Comparison of ENCODE assay signal across 8 cellular contexts in genomic region chr12:121799175-121799841, GRCh38. TPM values are rescaled to one million over a fixed set of nuclear protein-coding genes. Genes with fewer than 3 reads are reported as not detected.
DNase-seq lines count a peak whose midpoint lies in the region; ATAC-seq, FAIRE-seq and TF ChIP-seq lines count a peak whose summit lies in the region.

No MANE protein-coding gene starts in this region.

- peak overlapping the region; percentile 52 for H3K56ac ChIP-seq in H1 (replicated peaks; ENCODE audit: insufficient read length, low read depth, low read length)

- no peak for TF ChIP-seq RAD21 in H1 (IDR thresholded peaks at IDR 0.05 in 1 of 2, conservative IDR thresholded peaks at IDR 0.05 in 1 of 2; ENCODE audit: low read depth in 2 of 2, low read length in 2 of 2)

- H2BK20ac ChIP-seq in H1 (ENCODE audit: low read length) = no peak overlapping the region

- ATAC-seq in GM18502 (IDR thresholded peaks at IDR 0.05; ENCODE audit: poor library complexity, unreplicated experiment) = no peak

- H3K36me3 ChIP-seq in H7 (replicated peaks; ENCODE audit: control insufficient read depth, insufficient read depth, low read length) = peaks cover 9% of the 10 kb centered on the region
- peaks cover 0 to 16% (median 3%) of the 10 kb centered on the region in 4 experiments; a peak in 4 of 8 replicates for H3K36me3 ChIP-seq in H1 (ENCODE audit: control insufficient read depth in 2 of 4, insufficient read depth in 4 of 4, low read length in 3 of 4)
- H3K36me3 ChIP-seq in stomach = peaks cover 10 to 26% (median 12%) of the 10 kb centered on the region in 4 donors

- peaks cover 11 to 32% (median 19%) of the 10 kb centered on the region in 4 experiments for H3K4me1 ChIP-seq in H1 (replicated peaks in 1 of 4; ENCODE audit: control insufficient read depth in 3 of 4, insufficient read depth in 4 of 4, low read length in 3 of 4)
- peaks cover 51 to 69% (median 58%) of the 10 kb centered on the region in 4 donors for H3K4me1 ChIP-seq in stomach

- H3K18ac ChIP-seq in H1 (ENCODE audit: extremely low read depth, low read length) = no peak overlapping the region; the same call in 1 of the 2 replicates

- CTCF ChIA-PET in H1 (lab: Charles Lee; ENCODE audit: partially characterized antibody) = interaction anchor here (0.7 to 18.2 kb wide), 8 partner anchors 9 to 1749 kb away, joined by 3 to 363 read pairs (median 112); partner anchors contain the start of genes PSMD9 and SETD1B

- H2BK120ac ChIP-seq in H1 (replicated peaks; ENCODE audit: low read depth, low read length) = no peak overlapping the region

- no peak overlapping the region; the same call in 1 of the 2 replicates for H2AK5ac ChIP-seq in H1 (ENCODE audit: low read depth, low read length)

- H4K20me1 ChIP-seq in H1 (replicated peaks in 1 of 2; ENCODE audit: control insufficient read depth in 1 of 2, insufficient read depth in 2 of 2, low read length in 2 of 2) = peaks cover 6 to 13% of the 10 kb centered on the region in 2 experiments

- H3K4me3 ChIP-seq in H7 (ENCODE audit: insufficient read depth, low read depth, low read length) (peak overlapping the region; percentile 79), H1 (ENCODE audit: extremely low read depth in 1 of 4, insufficient read depth in 2 of 4, low read depth in 3 of 4, low read length in 4 of 4) (peak overlapping the region; percentile 70 to 88 (median 81)), stomach (peak overlapping the region; percentile 72 to 87 (median 80))

- peak; percentile 9 to 37 for DNase-seq in AML-193 (lab: John Stamatoyannopoulos, UW)
- peak; percentile 86 for DNase-seq in H7
- DNase-seq in NCI-H345 treated with DMSO at 0.1 percent for 48 hours (lab: John Stamatoyannopoulos, UW; ENCODE audit: unreplicated experiment) = peak; percentile 86
- peak; percentile 63 for DNase-seq in activated CD4-positive, alpha-beta T cell treated with anti-CD3 and anti-CD28 coated beads for 48 hours
- DNase-seq in H1 (ENCODE audit: low read depth in 1 of 2, low spot score in 2 of 2) = no peak
- peak; percentile 76 to 89 for DNase-seq in lung microvascular endothelial cell (ENCODE audit: low read depth in 2 of 2)
- peak; percentile 61 for DNase-seq in stomach

- peaks cover 23% of the 10 kb centered on the region; the same call in 1 of the 2 replicates for H3K23me2 ChIP-seq in H1 (ENCODE audit: low read depth, low read length)

- H3K9me3 ChIP-seq in H1 (ENCODE audit: insufficient read depth in 2 of 2, low read depth in 1 of 2, low read length in 1 of 2) (no peaks in the 10 kb centered on the region), stomach (no peaks in the 10 kb centered on the region)

- no peak overlapping the region for H4K91ac ChIP-seq in H1 (replicated peaks; ENCODE audit: insufficient read length, low read length)

- no peak overlapping the region; the same call in 1 of the 2 replicates for H3K27ac ChIP-seq in H1 (ENCODE audit: low read depth, low read length)
- H3K27ac ChIP-seq in stomach = peak overlapping the region; percentile 99 to 100 (median 100)

- peak overlapping the region; percentile 12 for H2BK5ac ChIP-seq in H1 (ENCODE audit: low read depth, low read length)

- no peak overlapping the region for H3K14ac ChIP-seq in H1 (ENCODE audit: insufficient read length)

- H3K27me3 ChIP-seq in H7 (ENCODE audit: control insufficient read depth, insufficient read depth, low read length) = no peaks in the 10 kb centered on the region
- no peaks in the 10 kb centered on the region for H3K27me3 ChIP-seq in H1 (replicated peaks in 1 of 4; ENCODE audit: control insufficient read depth in 3 of 4, extremely low read depth in 1 of 4, insufficient read depth in 3 of 4, low read length in 3 of 4)
- H3K27me3 ChIP-seq in stomach = no peaks in the 10 kb centered on the region

- H3K4me2 ChIP-seq in H1 (ENCODE audit: insufficient read depth in 1 of 2, low read depth in 2 of 2, low read length in 2 of 2) = peak overlapping the region; percentile 83 to 92

- TF ChIP-seq CTCF in H1 (IDR thresholded peaks at IDR 0.05; ENCODE audit: control extremely low read depth in 1 of 3, insufficient read depth in 1 of 3, low read depth in 1 of 3, low read length in 3 of 3) (no peak), stomach (IDR thresholded peaks at IDR 0.05) (no peak)

- WGBS in H1 (ENCODE audit: extremely low coverage in 1 of 2, insufficient coverage in 1 of 2, insufficient read length in 1 of 2, insufficient replicate concordance in 2 of 2, low coverage in 1 of 2, low lambda C conversion rate in 2 of 2, missing lambda C conversion rate in 1 of 2), 2 experiments = 29% methylated on average over 23 of the region's 30 CpGs; no CpG with 5 or more reads in 1 of the 2 experiments
- WGBS in stomach, 5 donors = 6 to 9% (median 9%) methylated on average over 23 to 28 of the region's 30 CpGs

- no peak overlapping the region for H2AFZ ChIP-seq in H1 (ENCODE audit: low read length)

- H3K79me2 ChIP-seq in H1 (ENCODE audit: control insufficient read depth in 1 of 2, insufficient read depth in 2 of 2, low read length in 2 of 2) = peaks cover 0 to 38% of the 10 kb centered on the region in 2 experiments; a peak in 2 of 4 replicates

- H3K4ac ChIP-seq in H1 (replicated peaks; ENCODE audit: insufficient read length, low read depth, low read length) = no peak overlapping the region

- FAIRE-seq in H1 (lab: Jason Lieb, UNC) = no peak

- TF ChIP-seq EP300 in H1 (IDR thresholded peaks at IDR 0.05; ENCODE audit: borderline replicate concordance in 1 of 2, low read depth in 2 of 2, low read length in 2 of 2) (no peak), stomach (IDR thresholded peaks at IDR 0.05) (no peak)

- H4K8ac ChIP-seq in H1 (ENCODE audit: extremely low read depth, insufficient read depth, low read length) = no peak overlapping the region

- peak overlapping the region in 3 of 4 experiments; percentile 22 to 99 (median 98); a peak in 5 of 7 replicates for H3K9ac ChIP-seq in H1 (replicated peaks in 1 of 4; ENCODE audit: extremely low read depth in 1 of 4, low read depth in 3 of 4, low read length in 3 of 4)

- intact Hi-C loops in stomach (cut with DNase I; ENCODE audit: low total_unique reads) = no loop called here

- H2BK15ac ChIP-seq in H1 (ENCODE audit: low read length) = peak overlapping the region; percentile 18; the same call in 1 of the 2 replicates

- no peak overlapping the region for H3K23ac ChIP-seq in H1 (ENCODE audit: insufficient read length)

- TF ChIP-seq POLR2A in H1 (IDR thresholded peaks at IDR 0.05; ENCODE audit: control extremely low read depth in 1 of 2, low read depth in 2 of 2, low read length in 2 of 2) = 0 out of 3 replicates have a peak, but pooled peaks of 1 of the 2 experiments have one; percentile 4
- TF ChIP-seq POLR2A in stomach (IDR thresholded peaks at IDR 0.05) = no peak

- H4K5ac ChIP-seq in H1 (ENCODE audit: insufficient read length, low read depth, low read length) = peak overlapping the region; percentile 41

- H3K79me1 ChIP-seq in H1 (ENCODE audit: low read depth, low read length) = 0 out of 2 replicates have a peak, but pooled peaks cover 6% of the 10 kb centered on the region

- POLR2A ChIA-PET in H1 (lab: Charles Lee; ENCODE audit: partially characterized antibody) = interaction anchor here (0.6 to 34.9 kb wide), 14 partner anchors 1 to 257 kb away, joined by 3 to 958 read pairs (median 4); partner anchors contain the start of genes PSMD9, RHOF and SETD1B

- H2BK12ac ChIP-seq in H1 (ENCODE audit: low read depth, low read length) = no peak overlapping the region; the same call in 1 of the 2 replicates

RNA-seq across cellular contexts. Expression of gene SETD1B, which starts 4.5 kb away (rescaled TPM):
- total RNA-seq in H7 (2014; rRNA removed; shearing (Covaris generic)) = 3.5 and 4.6 TPM in 2 replicates
- 17.7 and 17.8 TPM in 2 replicates for total RNA-seq in H1 (2021; fragmentation: NEBNext Ultra II Directional; extraction: Animal tissue kit (Norgen Biotek cat#: 25700))
- polyA plus RNA-seq in H1 (2011; rRNA removed) (1.3 and 2.3 TPM in 2 replicates), stomach (1 to 10 TPM; 3.2 to 5.4 (median 5.3) TPM)
- polyA plus RNA-seq in H1 (2011; cell fraction: cytosol; rRNA removed) = 1.2 TPM
- 4.1 TPM for polyA plus RNA-seq in H1 (2011; cell fraction: nucleus; rRNA removed)
- 6.5 to 10.1 TPM (median 8.7 TPM) in 4 replicates for polyA plus RNA-seq in H1 (2012, experiment 1 of 2)
- 4.9 TPM for polyA plus RNA-seq in H1 (2012, experiment 2 of 2)
- 6.6 TPM for polyA plus RNA-seq in H1 (2013, experiment 1 of 2)
- 5.8 TPM for polyA plus RNA-seq in H1 (2013, experiment 2 of 2)
- polyA minus RNA-seq in H1 (2011; rRNA and poly(A)+ RNA removed) = 1.5 and 2.3 TPM in 2 replicates
- 5.3 TPM for polyA minus RNA-seq in H1 (2011; cell fraction: cytosol; rRNA and poly(A)+ RNA removed)
- polyA minus RNA-seq in H1 (2011; cell fraction: nucleus; rRNA and poly(A)+ RNA removed) = 4.7 TPM
- total RNA-seq in lung microvascular endothelial cell (1.3 and 1.4 TPM in 2 replicates), stomach (10 to 100 TPM in 3 of 5 donors, 1 to 10 TPM in 2; 7.2 to 27.5 (median 11.7) TPM)

RNA-seq across cellular contexts. Expression of gene RHOF, which starts 5.8 kb away (rescaled TPM):
- 23.8 and 25.5 TPM in 2 replicates for total RNA-seq in H7 (2014; rRNA removed; shearing (Covaris generic))
- total RNA-seq in H1 (2021; fragmentation: NEBNext Ultra II Directional; extraction: Animal tissue kit (Norgen Biotek cat#: 25700)) = 31.0 and 31.9 TPM in 2 replicates
- polyA plus RNA-seq in H1 (2011; rRNA removed) (23.8 and 33.2 TPM in 2 replicates), stomach (10 to 100 TPM in 2 of 3 donors, 1 to 10 TPM in 1; 3.2 to 36.4 (median 13.6) TPM)
- polyA plus RNA-seq in H1 (2011; cell fraction: cytosol; rRNA removed) = 24.2 TPM
- polyA plus RNA-seq in H1 (2011; cell fraction: nucleus; rRNA removed) = 46.5 TPM
- 13.3 to 22.8 TPM (median 17.1 TPM) in 4 replicates for polyA plus RNA-seq in H1 (2012, experiment 1 of 2)
- polyA plus RNA-seq in H1 (2012, experiment 2 of 2) = 10.2 TPM
- polyA plus RNA-seq in H1 (2013, experiment 1 of 2) = 16.3 TPM
- polyA plus RNA-seq in H1 (2013, experiment 2 of 2) = 14.9 TPM
- 15.0 and 16.7 TPM in 2 replicates for polyA minus RNA-seq in H1 (2011; rRNA and poly(A)+ RNA removed)
- polyA minus RNA-seq in H1 (2011; cell fraction: cytosol; rRNA and poly(A)+ RNA removed) = 27.1 TPM
- 45.4 TPM for polyA minus RNA-seq in H1 (2011; cell fraction: nucleus; rRNA and poly(A)+ RNA removed)
- total RNA-seq in lung microvascular endothelial cell (2.6 and 3.3 TPM in 2 replicates), stomach (100 to 1,000 TPM in 1 of 5 donors, 10 to 100 TPM in 3, 1 to 10 TPM in 1; 8.0 to 105 (median 29.5) TPM)

RNA-seq across cellular contexts. Expression of gene HPD, which starts 59.4 kb away (rescaled TPM):
- 0.80 and 1.1 TPM in 2 replicates for total RNA-seq in H7 (2014; rRNA removed; shearing (Covaris generic))
- 0.38 and 0.56 TPM in 2 replicates for total RNA-seq in H1 (2021; fragmentation: NEBNext Ultra II Directional; extraction: Animal tissue kit (Norgen Biotek cat#: 25700))
- 0.28 and 0.48 TPM in 2 replicates for polyA plus RNA-seq in H1 (2011; rRNA removed)
- polyA plus RNA-seq in H1 (2011; cell fraction: cytosol; rRNA removed) = 0.47 TPM
- 0.20 TPM for polyA plus RNA-seq in H1 (2011; cell fraction: nucleus; rRNA removed)
- 0.29 to 1.0 TPM (median 0.42 TPM) in 4 replicates for polyA plus RNA-seq in H1 (2012, experiment 1 of 2)
- polyA plus RNA-seq in H1 (2012, experiment 2 of 2) = 0.56 TPM
- polyA plus RNA-seq in H1 (2013, experiment 1 of 2) = 0.55 TPM
- 0.42 TPM for polyA plus RNA-seq in H1 (2013, experiment 2 of 2)
- 0.09 and 0.24 TPM in 2 replicates for polyA minus RNA-seq in H1 (2011; rRNA and poly(A)+ RNA removed)
- not detected for polyA minus RNA-seq in H1 (2011; cell fraction: cytosol; rRNA and poly(A)+ RNA removed)
- not detected for polyA minus RNA-seq in H1 (2011; cell fraction: nucleus; rRNA and poly(A)+ RNA removed)
- not detected in 2 replicates for total RNA-seq in lung microvascular endothelial cell
- total RNA-seq in stomach = under 1 TPM in 1 of 5 donors, not detected in 4; 0.73 TPM
- polyA plus RNA-seq in stomach = 1 to 10 TPM in 1 of 3 donors, under 1 TPM in 1, not detected in 1; 0.40 to 3.1 TPM

Comparison
In these comparisons a context has a peak if more than half of its experiments do, and no peak if none do; other contexts are left out.
1. DNase-seq: peak in AML-193 (2 of 2), H7 (single experiment), NCI-H345 treated with DMSO at 0.1 percent for 48 hours (single experiment), activated CD4-positive, alpha-beta T cell treated with anti-CD3 and anti-CD28 coated beads for 48 hours (single experiment), lung microvascular endothelial cell (2 of 2) and stomach (single experiment); none in H1 (0 of 2).
2. Peak in every context shown above with its lines, with median percentiles within 50 percentile points of each other: H3K4me3 ChIP-seq.